In the genomic region with DNA sequence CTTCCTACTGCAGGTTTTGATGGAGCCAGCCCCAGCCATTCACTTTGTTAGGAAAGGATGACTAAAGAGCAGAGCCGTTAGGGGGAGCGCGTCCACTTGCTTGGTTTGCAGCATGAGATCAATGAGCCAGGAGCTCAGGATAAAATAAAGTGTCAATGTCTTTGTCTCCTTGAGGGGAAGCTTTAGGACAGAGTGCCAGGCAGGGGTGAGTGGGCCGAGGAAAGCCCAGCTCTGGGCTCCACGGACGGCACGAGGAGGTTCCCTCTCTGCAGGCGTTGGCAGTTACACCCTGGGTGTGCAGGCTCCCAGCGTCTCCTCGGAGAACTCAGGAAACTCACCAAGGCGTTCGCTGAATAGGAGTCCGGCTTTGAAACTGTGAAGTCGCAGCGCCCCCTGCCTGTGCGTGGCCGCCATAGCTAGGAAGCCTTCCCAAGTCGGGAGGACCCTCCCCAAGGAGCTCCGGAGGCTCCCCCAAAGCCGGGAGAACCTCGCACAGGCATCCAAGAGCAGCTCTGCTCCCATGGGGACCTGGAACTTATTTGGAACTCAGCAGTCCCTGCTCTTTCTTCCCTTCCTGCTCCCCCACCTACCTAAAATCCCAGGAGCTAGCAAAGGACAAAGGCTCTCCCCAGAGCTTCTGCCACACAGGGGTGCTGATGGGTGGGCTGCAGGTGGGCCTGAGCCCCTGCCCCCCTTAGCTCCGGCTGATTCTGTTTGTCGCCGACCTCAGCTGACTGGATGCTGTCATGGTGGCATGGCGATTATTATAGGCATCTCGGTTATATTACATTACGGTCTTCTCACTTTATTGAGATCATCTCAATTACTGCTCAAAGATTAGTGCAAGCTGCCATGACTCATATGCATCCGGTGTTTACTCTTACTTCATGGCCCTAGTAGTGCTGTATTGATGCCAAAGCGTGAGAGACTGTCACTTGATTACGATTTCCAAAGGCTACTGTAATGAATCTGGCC, we compare ENCODE assay signal across 9 cellular contexts. TPM values are rescaled to one million over a fixed set of nuclear protein-coding genes. Genes with fewer than 3 reads are reported as not detected.
DNase-seq lines count a peak whose midpoint lies in the region; ATAC-seq and TF ChIP-seq lines count a peak whose summit lies in the region.
"Had no signal": no experiment of that assay in that cellular context is flagged by ENCODE, and none has a peak within 500 bp of the region (broad histone marks: within the 10 kb centered on the region; RNA-seq: fewer than 3 reads in every experiment).

No MANE protein-coding gene starts in this region.

- no peaks in the 10 kb centered on the region for H3K36me3 ChIP-seq in CD8-positive, alpha-beta T cell (ENCODE audit: insufficient read depth, low read length)
- no peaks in the 10 kb centered on the region for H3K36me3 ChIP-seq in lung (ENCODE audit: control insufficient read depth in 2 of 2, insufficient read depth in 2 of 2, low read length in 2 of 2)

- H3K36me3 Mint-ChIP-seq in CD8-positive, alpha-beta T cell = no peaks in the 10 kb centered on the region

- H3K4me1 ChIP-seq in CD8-positive, alpha-beta T cell (ENCODE audit: insufficient read depth, low read length) = no peaks in the 10 kb centered on the region
- H3K4me1 ChIP-seq in lung (ENCODE audit: control insufficient read depth in 2 of 2, insufficient read depth in 2 of 2, low read length in 2 of 2) = peaks cover 0 to 5% of the 10 kb centered on the region in 2 donors

- peak; percentile 78 for TF ChIP-seq CTCF in CD8-positive, alpha-beta T cell (IDR thresholded peaks at IDR 0.05)
- peak; percentile 82 for TF ChIP-seq CTCF in lung (IDR thresholded peaks at IDR 0.05; ENCODE audit: control extremely low read depth, extremely low read depth)

- intact Hi-C loops in CD8-positive, alpha-beta T cell (cut with DNase I, micrococcal nuclease) = loop anchor here (1.0 to 5.0 kb wide), 9 partner anchors 55 to 971 kb away; no protein-coding TSS in a partner anchor

- peak; percentile 26 to 80 (median 59) for DNase-seq in CD8-positive, alpha-beta T cell
- DNase-seq in NCI-H526 treated with DMSO at 0.1 percent for 48 hours (lab: John Stamatoyannopoulos, UW) (peak; percentile 91), ecto neural progenitor cell (ENCODE audit: low spot score) (peak; percentile 93), lung (ENCODE audit: low spot score) (peak; percentile 84)
- peak; percentile 74 to 81 for DNase-seq in activated CD4-positive, alpha-beta T cell treated with anti-CD3 and anti-CD28 coated beads, Interleukin-2, amount 50 U/mL, for 48 hours
- DNase-seq in stimulated activated CD4-positive, alpha-beta T cell treated with anti-CD3 and anti-CD28 coated beads, TNF-alpha, amount 100 ng/mL, for 1 hour (ENCODE audit: low read depth in 3 of 3, low spot score in 1 of 3) = peak; percentile 12 to 58 (median 24)

- peaks cover 10% of the 10 kb centered on the region for H3K4me1 Mint-ChIP-seq in CD8-positive, alpha-beta T cell (ENCODE audit: low read depth)

- H3K9me3 Mint-ChIP-seq in CD8-positive, alpha-beta T cell = no peaks in the 10 kb centered on the region

- CTCF ChIA-PET in CD8-positive, alpha-beta T cell (lab: Charles Lee) = interaction anchor here (0.6 to 9.6 kb wide), 70 partner anchors 9 to 875 kb away, joined by 3 to 235 read pairs (median 4); a partner anchor contains a TSS

- H3K4me3 ChIP-seq in CD8-positive, alpha-beta T cell (ENCODE audit: low read depth, low read length) = no peak overlapping the region
- H3K4me3 ChIP-seq in lung = no peak overlapping the region

- 12 to 15% methylated on average over 30 of the region's 30 CpGs for WGBS in lung, 2 donors

- no peak overlapping the region for H3K4me3 Mint-ChIP-seq in CD8-positive, alpha-beta T cell

- peak; percentile 62 for ATAC-seq in CD8-positive, alpha-beta T cell
- peak; percentile 55 for ATAC-seq in HG02798 (IDR thresholded peaks at IDR 0.05; ENCODE audit: poor library complexity, unreplicated experiment)
- peak; percentile 86 for ATAC-seq in lung (ENCODE audit: insufficient read depth, low FRiP score)
- no peak for ATAC-seq in GM18873 (IDR thresholded peaks at IDR 0.05; ENCODE audit: low FRiP score, unreplicated experiment)

- H3K27me3 ChIP-seq in CD8-positive, alpha-beta T cell (ENCODE audit: insufficient read depth, low read length) = no peaks in the 10 kb centered on the region
- no peaks in the 10 kb centered on the region for H3K27me3 ChIP-seq in lung (ENCODE audit: control insufficient read depth, insufficient read depth)

- H3K27ac ChIP-seq in CD8-positive, alpha-beta T cell (ENCODE audit: low read depth, low read length) = no peak overlapping the region
- H3K27ac ChIP-seq in lung (ENCODE audit: low read depth in 1 of 2, low read length in 1 of 2) = no peak overlapping the region

- POLR2A ChIA-PET in CD8-positive, alpha-beta T cell (lab: Charles Lee) = interaction anchor here (1.2 to 1.5 kb wide), 2 partner anchors 465 to 841 kb away, joined by 3 to 4 read pairs; no protein-coding TSS in a partner anchor

- H3K27ac Mint-ChIP-seq in CD8-positive, alpha-beta T cell = no peak overlapping the region

- peaks cover 57% of the 10 kb centered on the region for H3K27me3 Mint-ChIP-seq in CD8-positive, alpha-beta T cell (ENCODE audit: low read depth)

- no peaks in the 10 kb centered on the region for H3K9me3 ChIP-seq in CD8-positive, alpha-beta T cell (ENCODE audit: low read length)
- H3K9me3 ChIP-seq in lung (ENCODE audit: control insufficient read depth in 2 of 2, insufficient read depth in 1 of 2, low read length in 1 of 2) = no peaks in the 10 kb centered on the region

RNA-seq across cellular contexts. Expression of a gene that starts 34.4 kb away (rescaled TPM):
- not detected for total RNA-seq in CD8-positive, alpha-beta T cell
- not detected for total RNA-seq in lung
- polyA plus RNA-seq in lung = not detected
- total RNA-seq: T-helper 1 cell treated with Interleukin-12 subunit alpha and Interleukin-12 subunit beta and Interleukin-4 antibody, amounts not matched to agents 30 ng/mL and 1 ng/mL, for 36 hours had no signal

Comparison
In these comparisons a context has a peak if more than half of its experiments do, and no peak if none do; other contexts are left out.
1. DNase-seq: peak in every context shown above with its lines; median percentile 93 in ecto neural progenitor cell; 91 in NCI-H526 treated with DMSO at 0.1 percent for 48 hours; 84 in lung; 78 in activated CD4-positive, alpha-beta T cell treated with anti-CD3 and anti-CD28 coated beads, Interleukin-2, amount 50 U/mL, for 48 hours; 59 in CD8-positive, alpha-beta T cell; 24 in stimulated activated CD4-positive, alpha-beta T cell treated with anti-CD3 and anti-CD28 coated beads, TNF-alpha, amount 100 ng/mL, for 1 hour.